Comparison of ENCODE assay signal across 25 cellular contexts in genomic region chr3:187565701-187566100, GRCh38.
"Had no signal": no experiment of that assay in that cellular context is flagged by ENCODE, and none has a peak within 500 bp of the region (broad histone marks: within the 10 kb centered on the region; RNA-seq: fewer than 3 reads in every experiment).

No MANE protein-coding gene starts in this region.

- H3K27ac Mint-ChIP-seq: activated CD4-positive, alpha-beta memory T cell treated with anti-CD3 and anti-CD28 coated beads, Interleukin-2, amount 10 ng/mL, durations not matched to agents 7 days and 5 days; activated CD4-positive, alpha-beta T cell treated with anti-CD3 and anti-CD28 coated beads, Interleukin-2, amount 10 ng/mL, durations not matched to agents 24 days and 14 days; activated naive CD4-positive, alpha-beta T cell treated with anti-CD3 and anti-CD28 coated beads, Interleukin-2, amount 50 U/mL, for 24 hours; activated T-helper 1 cell treated with anti-CD3 and anti-CD28 coated beads, Interleukin-12 subunit alpha, Interleukin-12 subunit beta, Interleukin-2, Interleukin-4 antibody, amounts not matched to agents 30 ng/mL and 10 ng/mL and 1 ng/mL, durations not matched to agents 14 hours and 24 hours and 36 hours; stimulated activated effector memory CD8-positive, alpha-beta T cell treated with anti-CD3 and anti-CD28 coated beads, Interleukin-12 subunit alpha, Interleukin-12 subunit beta, amount 100 ng/mL, for 72 hours had no signal

- H3K27me3 ChIP-seq: body of pancreas, cardiac muscle cell, right lobe of liver, stomach, suprapubic skin, tibial nerve had no signal

- H3K9me3 Mint-ChIP-seq: activated CD4-positive, alpha-beta memory T cell treated with anti-CD3 and anti-CD28 coated beads, Interleukin-2, amount 10 ng/mL, durations not matched to agents 7 days and 5 days; activated CD4-positive, alpha-beta T cell treated with anti-CD3 and anti-CD28 coated beads, Interleukin-2, amount 10 ng/mL, durations not matched to agents 24 days and 14 days; activated naive CD4-positive, alpha-beta T cell treated with anti-CD3 and anti-CD28 coated beads, Interleukin-2, amount 50 U/mL, for 24 hours; activated T-helper 1 cell treated with anti-CD3 and anti-CD28 coated beads, Interleukin-12 subunit alpha, Interleukin-12 subunit beta, Interleukin-2, Interleukin-4 antibody, amounts not matched to agents 30 ng/mL and 10 ng/mL and 1 ng/mL, durations not matched to agents 14 hours and 24 hours and 36 hours; nephron progenitor cell; stimulated activated effector memory CD8-positive, alpha-beta T cell treated with anti-CD3 and anti-CD28 coated beads, Interleukin-12 subunit alpha, Interleukin-12 subunit beta, amount 100 ng/mL, for 72 hours had no signal

- ATAC-seq: activated CD4-positive, CD25-positive, alpha-beta regulatory T cell treated with anti-CD3 and anti-CD28 coated beads, Interleukin-2, amount 50 U/mL, for 24 hours; body of pancreas; heart left ventricle; left cardiac atrium; mucosa of descending colon; right lobe of liver; stimulated activated effector memory CD8-positive, alpha-beta T cell treated with anti-CD3 and anti-CD28 coated beads, Interleukin-12 subunit alpha, Interleukin-12 subunit beta, amount 100 ng/mL, for 72 hours had no signal

- H3K27ac ChIP-seq: body of pancreas, cardiac muscle cell, heart left ventricle, right lobe of liver, skin epidermis, stomach, suprapubic skin, tibial nerve, VCaP had no signal

- H3K4me3 Mint-ChIP-seq: activated CD4-positive, alpha-beta memory T cell treated with anti-CD3 and anti-CD28 coated beads, Interleukin-2, amount 10 ng/mL, durations not matched to agents 7 days and 5 days; activated CD4-positive, alpha-beta T cell treated with anti-CD3 and anti-CD28 coated beads, Interleukin-2, amount 10 ng/mL, durations not matched to agents 24 days and 14 days; activated naive CD4-positive, alpha-beta T cell treated with anti-CD3 and anti-CD28 coated beads, Interleukin-2, amount 50 U/mL, for 24 hours; activated T-helper 1 cell treated with anti-CD3 and anti-CD28 coated beads, Interleukin-12 subunit alpha, Interleukin-12 subunit beta, Interleukin-2, Interleukin-4 antibody, amounts not matched to agents 30 ng/mL and 10 ng/mL and 1 ng/mL, durations not matched to agents 14 hours and 24 hours and 36 hours; nephron progenitor cell; stimulated activated effector memory CD8-positive, alpha-beta T cell treated with anti-CD3 and anti-CD28 coated beads, Interleukin-12 subunit alpha, Interleukin-12 subunit beta, amount 100 ng/mL, for 72 hours had no signal

- H3K36me3 Mint-ChIP-seq: activated naive CD4-positive, alpha-beta T cell treated with anti-CD3 and anti-CD28 coated beads, Interleukin-2, amount 50 U/mL, for 24 hours; stimulated activated effector memory CD8-positive, alpha-beta T cell treated with anti-CD3 and anti-CD28 coated beads, Interleukin-12 subunit alpha, Interleukin-12 subunit beta, amount 100 ng/mL, for 72 hours had no signal

- H3K4me1 ChIP-seq: body of pancreas, right lobe of liver, suprapubic skin had no signal

- DNase-seq: activated CD4-positive, alpha-beta memory T cell treated with anti-CD3 and anti-CD28 coated beads, Interleukin-2, amount 10 ng/mL, durations not matched to agents 7 days and 5 days; activated CD4-positive, alpha-beta T cell treated with anti-CD3 and anti-CD28 coated beads, Interleukin-2, amount 10 ng/mL, durations not matched to agents 24 days and 14 days; activated gamma-delta T cell; activated T-cell treated with anti-CD3 and anti-CD28 coated beads for 4 hours; anterior cingulate cortex; body of pancreas; heart left ventricle; islet precursor cell; left cardiac atrium; mesendoderm; mucosa of descending colon; nephron progenitor cell; nucleus accumbens; right lobe of liver; stimulated activated CD4-positive, alpha-beta T cell treated with anti-CD3 and anti-CD28 coated beads, Interleukin-2, amount 100 ng/mL, for 24 hours; stomach had no signal

- H3K4me3 ChIP-seq: body of pancreas, cardiac muscle cell, heart left ventricle, mucosa of descending colon, right lobe of liver, skin epidermis, stomach, suprapubic skin, tibial nerve had no signal

- H3K9me3 ChIP-seq: body of pancreas, mucosa of descending colon, right lobe of liver, stomach, suprapubic skin, tibial nerve had no signal

- H3K36me3 ChIP-seq: cardiac muscle cell, heart left ventricle, right lobe of liver, stomach, suprapubic skin, tibial nerve had no signal

- H3K4me1 Mint-ChIP-seq: activated CD4-positive, alpha-beta memory T cell treated with anti-CD3 and anti-CD28 coated beads, Interleukin-2, amount 10 ng/mL, durations not matched to agents 7 days and 5 days; activated CD4-positive, alpha-beta T cell treated with anti-CD3 and anti-CD28 coated beads, Interleukin-2, amount 10 ng/mL, durations not matched to agents 24 days and 14 days; activated naive CD4-positive, alpha-beta T cell treated with anti-CD3 and anti-CD28 coated beads, Interleukin-2, amount 50 U/mL, for 24 hours; stimulated activated effector memory CD8-positive, alpha-beta T cell treated with anti-CD3 and anti-CD28 coated beads, Interleukin-12 subunit alpha, Interleukin-12 subunit beta, amount 100 ng/mL, for 72 hours had no signal
